In genomic region chr6:113406051-113406695, GRCh38 we compare ENCODE assay signal across 20 cellular contexts.
A peak's percentile ranks its signal among the peaks of the same experiment; 100 is the strongest.
DNase-seq lines count a peak whose midpoint lies in the region; ATAC-seq, FAIRE-seq and TF ChIP-seq lines count a peak whose summit lies in the region.
"Had no signal": no experiment of that assay in that cellular context is flagged by ENCODE, and none has a peak within 500 bp of the region (broad histone marks: within the 10 kb centered on the region; RNA-seq: fewer than 3 reads in every experiment).

No MANE protein-coding gene starts in this region.

- H3K36me3 ChIP-seq in esophagus squamous epithelium (no peaks in the 10 kb centered on the region), mesenchymal stem cell (ENCODE audit: control insufficient read depth in 1 of 2, insufficient read depth in 2 of 2, low read depth in 1 of 2, low read length in 2 of 2) (no peaks in the 10 kb centered on the region)
- H3K36me3 ChIP-seq: BE2C, HAP-1, MG63 had no signal

- H2BK5ac ChIP-seq in mesenchymal stem cell (ENCODE audit: low read depth, low read length, poor library complexity, severe bottlenecking) = no peak overlapping the region

- TF ChIP-seq CTCF in esophagus squamous epithelium (IDR thresholded peaks at IDR 0.05) (no peak), D721Med (IDR thresholded peaks at IDR 0.05; ENCODE audit: insufficient read depth, missing control alignments) (no peak)

- H3K4me3 ChIP-seq in esophagus squamous epithelium (no peak overlapping the region), mesenchymal stem cell (ENCODE audit: insufficient read depth in 1 of 2, low read depth in 1 of 2, low read length in 2 of 2) (no peak overlapping the region)
- H3K4me3 ChIP-seq: HAP-1, MG63 had no signal

- H2AK5ac ChIP-seq in mesenchymal stem cell (ENCODE audit: low read length, severe bottlenecking) = no peak overlapping the region

- peak overlapping the region; percentile 8 for H2BK120ac ChIP-seq in mesenchymal stem cell (ENCODE audit: low read depth, low read length)

- no peak overlapping the region for H3K14ac ChIP-seq in mesenchymal stem cell (ENCODE audit: low read length in 2 of 2)

- H3K4me2 ChIP-seq in mesenchymal stem cell (ENCODE audit: low read length, poor library complexity, severe bottlenecking) = no peak overlapping the region

- DNase-seq in GM12891 (ENCODE audit: insufficient read length, low spot score) (no peak), NCI-H2171 (lab: John Stamatoyannopoulos, UW) (peak; percentile 13), esophagus squamous epithelium (lab: John Stamatoyannopoulos, UW) (no peak), mesenchymal stem cell (peak; percentile 50), D721Med (ENCODE audit: insufficient read length, low spot score) (no peak), DMS53 (lab: John Stamatoyannopoulos, UW) (no peak), left cardiac atrium (no peak), NCI-H1092 (lab: John Stamatoyannopoulos, UW) (no peak)
- DNase-seq: BE2C, DMS79, MG63, NCI-H187, NCI-H2107, NCI-H345, NCI-H524, NCI-H82, OCI-M1 had no signal

- H3K18ac ChIP-seq in mesenchymal stem cell (ENCODE audit: low read depth in 1 of 2, low read length in 2 of 2) = peak overlapping the region in 1 of 2 experiments; percentile 86

- no peaks in the 10 kb centered on the region for H3K9me3 ChIP-seq in esophagus squamous epithelium
- H3K9me3 ChIP-seq in mesenchymal stem cell (ENCODE audit: control insufficient read depth, low read length) = no peaks in the 10 kb centered on the region
- H3K9me3 ChIP-seq: BE2C, HAP-1, MG63 had no signal

- no peaks in the 10 kb centered on the region for H3K79me1 ChIP-seq in mesenchymal stem cell (replicated peaks; ENCODE audit: low read length, poor library complexity, severe bottlenecking)

- H4K91ac ChIP-seq in mesenchymal stem cell (ENCODE audit: low read length) = peak overlapping the region; percentile 61

- no peak overlapping the region for H3K9ac ChIP-seq in mesenchymal stem cell (ENCODE audit: low read length)

- intact Hi-C loops in esophagus squamous epithelium (cut with DNase I) (no loop called here), left cardiac atrium (cut with DNase I) (no loop called here)

- 59 to 83% methylated on average over 2 of the region's 4 CpGs for WGBS in esophagus squamous epithelium, 2 donors
- WGBS in mesenchymal stem cell = 69% methylated on average over 2 of the region's 4 CpGs

- H2AFZ ChIP-seq in mesenchymal stem cell (ENCODE audit: low read depth, low read length) = no peak overlapping the region

- H3K27me3 ChIP-seq in esophagus squamous epithelium (no peaks in the 10 kb centered on the region), mesenchymal stem cell (ENCODE audit: control insufficient read depth in 1 of 2, insufficient read depth in 1 of 2, low read length in 2 of 2) (no peaks in the 10 kb centered on the region)
- H3K27me3 ChIP-seq: BE2C, MG63 had no signal

- FAIRE-seq in GM12891 (lab: Jason Lieb, UNC) (peak; percentile 35), D721Med (lab: Jason Lieb, UNC) (no peak)
- FAIRE-seq: A204.1 had no signal

- peaks cover 5 to 52% (median 14%) of the 10 kb centered on the region in 3 donors for H3K4me1 ChIP-seq in esophagus squamous epithelium
- H3K4me1 ChIP-seq in mesenchymal stem cell (ENCODE audit: control insufficient read depth, insufficient read depth, low read depth, low read length) = peaks cover 2% of the 10 kb centered on the region
- H3K4me1 ChIP-seq: HAP-1 had no signal

- TF ChIP-seq POLR2A in GM12891 (IDR thresholded peaks at IDR 0.05; ENCODE audit: low read depth, low read length) (no peak), esophagus squamous epithelium (IDR thresholded peaks at IDR 0.05) (no peak)

- H3K27ac ChIP-seq in esophagus squamous epithelium (peak overlapping the region in 3 of 4 donors; percentile 6 to 26 (median 9)), mesenchymal stem cell (ENCODE audit: low read length, poor library complexity, severe bottlenecking) (no peak overlapping the region)

- no peak overlapping the region for H2BK15ac ChIP-seq in mesenchymal stem cell (ENCODE audit: low read depth, poor library complexity, severe bottlenecking)

- peak overlapping the region in 1 of 2 experiments; percentile 13 for H3K4ac ChIP-seq in mesenchymal stem cell (ENCODE audit: low read depth in 1 of 2, low read length in 2 of 2)

- H2BK12ac ChIP-seq in mesenchymal stem cell (ENCODE audit: low read length in 2 of 2) = peak overlapping the region in 1 of 2 experiments; percentile 58

- ATAC-seq in left cardiac atrium = no peak
- ATAC-seq: Right ventricle myocardium inferior had no signal

- H4K8ac ChIP-seq in mesenchymal stem cell (ENCODE audit: low read length) = no peak overlapping the region

- no peak overlapping the region for H3K23ac ChIP-seq in mesenchymal stem cell (ENCODE audit: low read length in 2 of 2)

TF ChIP-seq in GM12891, 5 proteins besides CTCF, POLR2A, EP300 and RAD21:
- TF ChIP-seq POLR2AphosphoS5 (IDR thresholded peaks at IDR 0.05; ENCODE audit: low read depth, low read length) (no peak), POU2F2 (IDR thresholded peaks at IDR 0.05; ENCODE audit: low read depth, low read length) (no peak), TAF1 (IDR thresholded peaks at IDR 0.05; ENCODE audit: low read depth, low read length) (no peak), PAX5 (IDR thresholded peaks at IDR 0.05; ENCODE audit: insufficient read depth, low read length, severe bottlenecking) (no peak), SPI1 (IDR thresholded peaks at IDR 0.05; ENCODE audit: low read depth, low read length) (no peak)

Comparison
In these comparisons a context has a peak if more than half of its experiments do, and no peak if none do; other contexts are left out.
1. DNase-seq: peak in NCI-H2171 (single experiment) and mesenchymal stem cell (single experiment); none in GM12891 (single experiment), esophagus squamous epithelium (single experiment), D721Med (single experiment), DMS53 (single experiment), left cardiac atrium (single experiment) and NCI-H1092 (single experiment).